Comparison of ENCODE assay signal across 30 cellular contexts in genomic region chr6:154696661-154697060, GRCh38.
"Had no signal": no experiment of that assay in that cellular context is flagged by ENCODE, and none has a peak within 500 bp of the region (broad histone marks: within the 10 kb centered on the region; RNA-seq: fewer than 3 reads in every experiment).

No MANE protein-coding gene starts in this region.

- H3K27ac Mint-ChIP-seq: activated CD4-positive, alpha-beta memory T cell treated with anti-CD3 and anti-CD28 coated beads, Interleukin-2, amount 10 ng/mL, durations not matched to agents 7 days and 5 days; activated CD4-positive, alpha-beta T cell treated with anti-CD3 and anti-CD28 coated beads, Interleukin-2, amount 10 ng/mL, durations not matched to agents 7 days and 5 days; activated naive CD4-positive, alpha-beta T cell treated with anti-CD3 and anti-CD28 coated beads, Interleukin-2, amount 50 U/mL, for 24 hours; activated naive CD8-positive, alpha-beta T cell treated with anti-CD3 and anti-CD28 coated beads for 36 hours; activated naive CD8-positive, alpha-beta T cell treated with anti-CD3 and anti-CD28 coated beads, Interleukin-2, amount 50 U/mL, for 24 hours; activated T-cell treated with anti-CD3 and anti-CD28 coated beads, Interleukin-2, amount 50 U/mL, for 24 hours; activated T-cell treated with anti-CD3 and anti-CD28 coated beads, Interleukin-2, amount 50 U/mL, for 72 hours; dendritic cell treated with granulocyte-macrophage colony-stimulating factor and Interleukin-4, amounts not matched to agents 40 ng/mL and 50 ng/mL, for 4 days; endodermal cell had no signal

- H3K27me3 ChIP-seq: adrenal gland, body of pancreas, dorsolateral prefrontal cortex had no signal

- H3K4me3 Mint-ChIP-seq: activated CD4-positive, alpha-beta memory T cell treated with anti-CD3 and anti-CD28 coated beads, Interleukin-2, amount 10 ng/mL, durations not matched to agents 7 days and 5 days; activated CD4-positive, alpha-beta T cell treated with anti-CD3 and anti-CD28 coated beads, Interleukin-2, amount 10 ng/mL, durations not matched to agents 7 days and 5 days; activated naive CD4-positive, alpha-beta T cell treated with anti-CD3 and anti-CD28 coated beads for 36 hours; activated naive CD4-positive, alpha-beta T cell treated with anti-CD3 and anti-CD28 coated beads, Interleukin-2, amount 50 U/mL, for 24 hours; activated naive CD8-positive, alpha-beta T cell treated with anti-CD3 and anti-CD28 coated beads for 36 hours; activated naive CD8-positive, alpha-beta T cell treated with anti-CD3 and anti-CD28 coated beads, Interleukin-2, amount 50 U/mL, for 24 hours; activated T-cell treated with anti-CD3 and anti-CD28 coated beads, Interleukin-2, amount 50 U/mL, for 24 hours; activated T-cell treated with anti-CD3 and anti-CD28 coated beads, Interleukin-2, amount 50 U/mL, for 72 hours; dendritic cell treated with granulocyte-macrophage colony-stimulating factor and Interleukin-4, amounts not matched to agents 40 ng/mL and 50 ng/mL, for 4 days; endodermal cell had no signal

- DNase-seq: activated CD4-positive, alpha-beta memory T cell treated with anti-CD3 and anti-CD28 coated beads, Interleukin-2, amount 10 ng/mL, durations not matched to agents 7 days and 5 days; activated CD4-positive, alpha-beta T cell treated with anti-CD3 and anti-CD28 coated beads for 1 hour; activated CD4-positive, alpha-beta T cell treated with anti-CD3 and anti-CD28 coated beads for 4 hours; activated CD4-positive, alpha-beta T cell treated with anti-CD3 and anti-CD28 coated beads, Interleukin-2, amount 10 ng/mL, durations not matched to agents 7 days and 5 days; activated CD4-positive, alpha-beta T cell treated with anti-CD3 and anti-CD28 coated beads, Interleukin-2, amount 50 U/mL, for 4 hours; activated CD8-positive, alpha-beta memory T cell treated with anti-CD3 and anti-CD28 coated beads, Interleukin-2, amount 50 U/mL, for 48 hours; activated effector memory CD4-positive, alpha-beta T cell treated with Interleukin-2 at 50 U/mL for 16 hours; activated naive CD4-positive, alpha-beta T cell treated with anti-CD3 and anti-CD28 coated beads for 36 hours; activated naive CD8-positive, alpha-beta T cell treated with anti-CD3 and anti-CD28 coated beads for 36 hours; activated naive CD8-positive, alpha-beta T cell treated with anti-CD3 and anti-CD28 coated beads, Interleukin-2, amount 50 U/mL, for 24 hours; activated T-cell treated with anti-CD3 and anti-CD28 coated beads for 4 hours; activated T-cell treated with anti-CD3 and anti-CD28 coated beads, Interleukin-2, amount 50 U/mL, for 24 hours; activated T-cell treated with anti-CD3 and anti-CD28 coated beads, Interleukin-2, amount 50 U/mL, for 72 hours; adrenal gland; amygdala; aorta; body of pancreas; central memory CD4-positive, alpha-beta T cell; cerebellar nuclear complex; dorsolateral prefrontal cortex; effector memory CD4-positive, alpha-beta T cell; endodermal cell; foreskin fibroblast; head of caudate nucleus; T-helper 2 cell had no signal

- H3K27ac ChIP-seq: adrenal gland, body of pancreas, cardiac muscle cell, coronary artery, dorsolateral prefrontal cortex had no signal

- H3K4me3 ChIP-seq: adrenal gland, body of pancreas, cardiac muscle cell, coronary artery, dorsolateral prefrontal cortex had no signal

- H3K9me3 Mint-ChIP-seq: activated CD4-positive, alpha-beta memory T cell treated with anti-CD3 and anti-CD28 coated beads, Interleukin-2, amount 10 ng/mL, durations not matched to agents 7 days and 5 days; activated CD4-positive, alpha-beta T cell treated with anti-CD3 and anti-CD28 coated beads, Interleukin-2, amount 10 ng/mL, durations not matched to agents 7 days and 5 days; activated naive CD4-positive, alpha-beta T cell treated with anti-CD3 and anti-CD28 coated beads for 36 hours; activated naive CD4-positive, alpha-beta T cell treated with anti-CD3 and anti-CD28 coated beads, Interleukin-2, amount 50 U/mL, for 24 hours; activated naive CD8-positive, alpha-beta T cell treated with anti-CD3 and anti-CD28 coated beads for 36 hours; activated naive CD8-positive, alpha-beta T cell treated with anti-CD3 and anti-CD28 coated beads, Interleukin-2, amount 50 U/mL, for 24 hours; activated T-cell treated with anti-CD3 and anti-CD28 coated beads, Interleukin-2, amount 50 U/mL, for 24 hours; activated T-cell treated with anti-CD3 and anti-CD28 coated beads, Interleukin-2, amount 50 U/mL, for 72 hours; dendritic cell treated with granulocyte-macrophage colony-stimulating factor and Interleukin-4, amounts not matched to agents 40 ng/mL and 50 ng/mL, for 4 days; endodermal cell had no signal

- ATAC-seq: activated naive CD8-positive, alpha-beta T cell treated with anti-CD3 and anti-CD28 coated beads, Interleukin-2, amount 50 U/mL, for 24 hours; activated T-cell treated with anti-CD3 and anti-CD28 coated beads, Interleukin-2, amount 50 U/mL, for 72 hours; body of pancreas; esophagus mucosa had no signal

- H3K36me3 Mint-ChIP-seq: activated naive CD4-positive, alpha-beta T cell treated with anti-CD3 and anti-CD28 coated beads, Interleukin-2, amount 50 U/mL, for 24 hours; activated naive CD8-positive, alpha-beta T cell treated with anti-CD3 and anti-CD28 coated beads for 36 hours had no signal

- H3K36me3 ChIP-seq: adrenal gland, cardiac muscle cell had no signal

- H3K27me3 Mint-ChIP-seq: activated naive CD8-positive, alpha-beta T cell treated with anti-CD3 and anti-CD28 coated beads, Interleukin-2, amount 50 U/mL, for 24 hours; activated T-cell treated with anti-CD3 and anti-CD28 coated beads, Interleukin-2, amount 50 U/mL, for 24 hours; dendritic cell treated with granulocyte-macrophage colony-stimulating factor and Interleukin-4, amounts not matched to agents 40 ng/mL and 50 ng/mL, for 4 days had no signal

- H3K9me3 ChIP-seq: adrenal gland, body of pancreas had no signal

- H3K4me1 Mint-ChIP-seq: activated CD4-positive, alpha-beta memory T cell treated with anti-CD3 and anti-CD28 coated beads, Interleukin-2, amount 10 ng/mL, durations not matched to agents 7 days and 5 days; activated CD4-positive, alpha-beta T cell treated with anti-CD3 and anti-CD28 coated beads, Interleukin-2, amount 10 ng/mL, durations not matched to agents 7 days and 5 days; activated naive CD4-positive, alpha-beta T cell treated with anti-CD3 and anti-CD28 coated beads, Interleukin-2, amount 50 U/mL, for 24 hours; activated naive CD8-positive, alpha-beta T cell treated with anti-CD3 and anti-CD28 coated beads for 36 hours; activated naive CD8-positive, alpha-beta T cell treated with anti-CD3 and anti-CD28 coated beads, Interleukin-2, amount 50 U/mL, for 24 hours; endodermal cell had no signal

- H3K4me1 ChIP-seq: adrenal gland, body of pancreas had no signal
